Comparison of ENCODE assay signal across 36 cellular contexts in genomic region chr13:30406779-30407416, GRCh38. TPM values are rescaled to one million over a fixed set of nuclear protein-coding genes. Genes with fewer than 3 reads are reported as not detected.
DNase-seq lines count a peak whose midpoint lies in the region; ATAC-seq, FAIRE-seq and TF ChIP-seq lines count a peak whose summit lies in the region.
"Had no signal": no experiment of that assay in that cellular context is flagged by ENCODE, and none has a peak within 500 bp of the region (broad histone marks: within the 10 kb centered on the region; RNA-seq: fewer than 3 reads in every experiment).

No MANE protein-coding gene starts in this region.

- H3K18ac ChIP-seq in H1 (ENCODE audit: extremely low read depth, low read length), result no peak overlapping the region

- DNase-seq in Karpas-422 (no peak), H1 (ENCODE audit: low read depth in 1 of 2, low spot score in 2 of 2) (no peak), posterior vena cava (ENCODE audit: low spot score) (no peak), dermis blood vessel endothelial cell (no peak), AML-193 (lab: John Stamatoyannopoulos, UW) (no peak)
- no peak for DNase-seq in natural killer cell treated with Interleukin-12 subunit alpha and Interleukin-12 subunit beta and Interleukin-15 and Interleukin-18, amount 100 ng/mL, for 72 hours (ENCODE audit: low spot score)
- DNase-seq: ACHN; activated CD4-positive, alpha-beta memory T cell treated with anti-CD3 and anti-CD28 coated beads for 36 hours; activated CD4-positive, CD25-positive, alpha-beta regulatory T cell; activated CD8-positive, alpha-beta memory T cell treated with anti-CD3 and anti-CD28 coated beads, Interleukin-2, amount 50 U/mL, for 48 hours; activated effector memory CD4-positive, alpha-beta T cell treated with Interleukin-2 at 50 U/mL for 16 hours; activated naive CD8-positive, alpha-beta T cell treated with anti-CD3 and anti-CD28 coated beads, Interleukin-2, amount 50 U/mL, for 24 hours; Calu3; central memory CD4-positive, alpha-beta T cell; DMS79 treated with DMSO at 0.1 percent for 48 hours; HFFc6; KG1; left cardiac atrium; NCI-H1417; NCI-H2081; NCI-H226; NCI-H82; SK-N-SH; stomach; T-helper 9 cell had no signal

- no peak overlapping the region for H3K14ac ChIP-seq in H1 (ENCODE audit: insufficient read length)

- H3K9ac ChIP-seq in BLaER1 (no peak overlapping the region), Karpas-422 (ENCODE audit: low read length) (no peak overlapping the region), H1 (replicated peaks in 1 of 4; ENCODE audit: extremely low read depth in 1 of 4, low read depth in 3 of 4, low read length in 3 of 4) (no peak overlapping the region)
- H3K9ac ChIP-seq: SK-N-SH had no signal

- H4K20me1 ChIP-seq in BLaER1 (no peaks in the 10 kb centered on the region), Karpas-422 (ENCODE audit: insufficient read depth, low read depth, low read length) (no peaks in the 10 kb centered on the region), H1 (replicated peaks in 1 of 2; ENCODE audit: control insufficient read depth in 1 of 2, insufficient read depth in 2 of 2, low read length in 2 of 2) (no peaks in the 10 kb centered on the region)

- no peak overlapping the region for H2AK5ac ChIP-seq in H1 (ENCODE audit: low read depth, low read length)

- H4K5ac ChIP-seq in H1 (ENCODE audit: insufficient read length, low read depth, low read length), result no peak overlapping the region

- no peaks in the 10 kb centered on the region for H3K36me3 ChIP-seq in BLaER1
- no peaks in the 10 kb centered on the region for H3K36me3 ChIP-seq in Karpas-422 (ENCODE audit: insufficient read depth, low read length)
- H3K36me3 ChIP-seq in H1 (ENCODE audit: control insufficient read depth in 2 of 4, insufficient read depth in 4 of 4, low read length in 3 of 4), result no peaks in the 10 kb centered on the region
- H3K36me3 ChIP-seq: stomach, tibial nerve had no signal

- no peak overlapping the region for H4K8ac ChIP-seq in H1 (ENCODE audit: extremely low read depth, insufficient read depth, low read length)

- TF ChIP-seq CTCF in H1 (IDR thresholded peaks at IDR 0.05; ENCODE audit: control extremely low read depth in 1 of 3, insufficient read depth in 1 of 3, low read depth in 1 of 3, low read length in 3 of 3), result no peak

- TF ChIP-seq POLR2A in H1 (IDR thresholded peaks at IDR 0.05; ENCODE audit: control extremely low read depth in 1 of 2, low read depth in 2 of 2, low read length in 2 of 2) (no peak), GM18505 (IDR thresholded peaks at IDR 0.05; ENCODE audit: borderline replicate concordance, extremely low read depth, insufficient read depth, insufficient read length) (no peak)

- H3K27ac Mint-ChIP-seq in natural killer cell treated with Interleukin-12 subunit alpha and Interleukin-12 subunit beta and Interleukin-15 and Interleukin-18, amount 100 ng/mL, for 72 hours, result peak overlapping the region in 1 of 2 donors; percentile 2
- H3K27ac Mint-ChIP-seq: activated CD4-positive, alpha-beta memory T cell treated with anti-CD3 and anti-CD28 coated beads for 36 hours; activated naive CD8-positive, alpha-beta T cell treated with anti-CD3 and anti-CD28 coated beads, Interleukin-2, amount 50 U/mL, for 24 hours; HFFc6 had no signal

- H2AFZ ChIP-seq in Karpas-422 (ENCODE audit: low read length) (peak overlapping the region; percentile 52; the same call in 1 of the 2 replicates), H1 (ENCODE audit: low read length) (no peak overlapping the region; the same call in 1 of the 2 replicates)
- H2AFZ ChIP-seq: hepatocyte had no signal

- no peak overlapping the region for H3K56ac ChIP-seq in H1 (replicated peaks; ENCODE audit: insufficient read length, low read depth, low read length)

- H3K9me2 ChIP-seq in Karpas-422 (replicated peaks; ENCODE audit: insufficient read depth, low read length), result no peaks in the 10 kb centered on the region
- H3K9me2 ChIP-seq: SK-N-SH had no signal

- H2BK15ac ChIP-seq in H1 (ENCODE audit: low read length), result 0 out of 2 replicates have a peak overlapping the region, but pooled peaks have one; percentile 20

- H3K4me3 Mint-ChIP-seq in natural killer cell treated with Interleukin-12 subunit alpha and Interleukin-12 subunit beta and Interleukin-15 and Interleukin-18, amount 100 ng/mL, for 72 hours, result peak overlapping the region; percentile 12
- H3K4me3 Mint-ChIP-seq: activated CD4-positive, alpha-beta memory T cell treated with anti-CD3 and anti-CD28 coated beads for 36 hours; activated naive CD8-positive, alpha-beta T cell treated with anti-CD3 and anti-CD28 coated beads, Interleukin-2, amount 50 U/mL, for 24 hours; dendritic cell treated with granulocyte-macrophage colony-stimulating factor and Interleukin-4, amounts not matched to agents 40 ng/mL and 50 ng/mL, for 4 days; HFFc6 had no signal

- H3K4ac ChIP-seq in H1 (replicated peaks; ENCODE audit: insufficient read length, low read depth, low read length), result no peak overlapping the region

- H3K79me2 ChIP-seq in Karpas-422 (ENCODE audit: low read length), result no peaks in the 10 kb centered on the region
- H3K79me2 ChIP-seq in H1 (ENCODE audit: control insufficient read depth in 1 of 2, insufficient read depth in 2 of 2, low read length in 2 of 2), result no peaks in the 10 kb centered on the region
- H3K79me2 ChIP-seq: hepatocyte had no signal

- peaks cover 58% of the 10 kb centered on the region for H3K4me1 ChIP-seq in BLaER1
- peaks cover 22% of the 10 kb centered on the region for H3K4me1 ChIP-seq in Karpas-422 (ENCODE audit: low read length)
- peaks cover 3 to 7% (median 6%) of the 10 kb centered on the region in 4 experiments for H3K4me1 ChIP-seq in H1 (replicated peaks in 1 of 4; ENCODE audit: control insufficient read depth in 3 of 4, insufficient read depth in 4 of 4, low read length in 3 of 4)

- H2BK120ac ChIP-seq in H1 (replicated peaks; ENCODE audit: low read depth, low read length), result no peak overlapping the region

- no peaks in the 10 kb centered on the region for H3K36me3 Mint-ChIP-seq in natural killer cell treated with Interleukin-12 subunit alpha and Interleukin-12 subunit beta and Interleukin-15 and Interleukin-18, amount 100 ng/mL, for 72 hours
- H3K36me3 Mint-ChIP-seq: activated CD4-positive, alpha-beta memory T cell treated with anti-CD3 and anti-CD28 coated beads for 36 hours had no signal

- intact Hi-C loops in posterior vena cava (cut with DNase I), result no loop called here

- H3K23ac ChIP-seq in H1 (ENCODE audit: insufficient read length), result no peak overlapping the region

- H3K9me3 ChIP-seq in BLaER1 (no peaks in the 10 kb centered on the region), Karpas-422 (ENCODE audit: low read length) (no peaks in the 10 kb centered on the region), H1 (ENCODE audit: insufficient read depth in 2 of 2, low read depth in 1 of 2, low read length in 1 of 2) (no peaks in the 10 kb centered on the region)
- H3K9me3 ChIP-seq: SK-N-SH, stomach, tibial nerve had no signal

- POLR2A ChIA-PET in H1 (lab: Charles Lee; ENCODE audit: partially characterized antibody), result interaction anchor here (0.7 to 2.7 kb wide), 2 partner anchors 12 to 16 kb away, joined by 3 to 8 read pairs; partner anchors contain the start of gene UBE2L5

- H3K23me2 ChIP-seq in H1 (ENCODE audit: low read depth, low read length), result no peaks in the 10 kb centered on the region

- H2BK20ac ChIP-seq in H1 (ENCODE audit: low read length), result no peak overlapping the region

- CTCF ChIA-PET in H1 (lab: Charles Lee; ENCODE audit: partially characterized antibody), result interaction anchor here (0.6 to 5.6 kb wide), 6 partner anchors 12 to 217 kb away, joined by 3 to 42 read pairs (median 3); no protein-coding TSS in a partner anchor

- 87% methylated on average over 8 of the region's 8 CpGs; no CpG with 5 or more reads in 1 of the 2 experiments for WGBS in H1 (ENCODE audit: extremely low coverage in 1 of 2, insufficient coverage in 1 of 2, insufficient read length in 1 of 2, insufficient replicate concordance in 2 of 2, low coverage in 1 of 2, low lambda C conversion rate in 2 of 2, missing lambda C conversion rate in 1 of 2), 2 experiments

- H3K4me3 ChIP-seq in BLaER1 (no peak overlapping the region), Karpas-422 (ENCODE audit: low read length) (no peak overlapping the region), H1 (ENCODE audit: extremely low read depth in 1 of 4, insufficient read depth in 2 of 4, low read depth in 3 of 4, low read length in 4 of 4) (no peak overlapping the region)
- H3K4me3 ChIP-seq: hepatocyte, skin epidermis, stomach, tibial nerve had no signal

- no peaks in the 10 kb centered on the region for H3K27me3 Mint-ChIP-seq in natural killer cell treated with Interleukin-12 subunit alpha and Interleukin-12 subunit beta and Interleukin-15 and Interleukin-18, amount 100 ng/mL, for 72 hours
- H3K27me3 Mint-ChIP-seq: activated CD4-positive, alpha-beta memory T cell treated with anti-CD3 and anti-CD28 coated beads for 36 hours; activated naive CD8-positive, alpha-beta T cell treated with anti-CD3 and anti-CD28 coated beads, Interleukin-2, amount 50 U/mL, for 24 hours had no signal

- H2BK12ac ChIP-seq in H1 (ENCODE audit: low read depth, low read length), result no peak overlapping the region

- H2BK5ac ChIP-seq in H1 (ENCODE audit: low read depth, low read length), result no peak overlapping the region

- H3K27ac ChIP-seq in BLaER1 (0 out of 2 replicates have a peak overlapping the region, but pooled peaks have one; percentile 2), Karpas-422 (ENCODE audit: low read length) (no peak overlapping the region), H1 (ENCODE audit: low read depth, low read length) (no peak overlapping the region)
- H3K27ac ChIP-seq: hepatocyte, stomach had no signal

- H3K9me3 Mint-ChIP-seq in natural killer cell treated with Interleukin-12 subunit alpha and Interleukin-12 subunit beta and Interleukin-15 and Interleukin-18, amount 100 ng/mL, for 72 hours, result no peaks in the 10 kb centered on the region
- H3K9me3 Mint-ChIP-seq: activated CD4-positive, alpha-beta memory T cell treated with anti-CD3 and anti-CD28 coated beads for 36 hours; activated naive CD8-positive, alpha-beta T cell treated with anti-CD3 and anti-CD28 coated beads, Interleukin-2, amount 50 U/mL, for 24 hours; dendritic cell treated with granulocyte-macrophage colony-stimulating factor and Interleukin-4, amounts not matched to agents 40 ng/mL and 50 ng/mL, for 4 days; HFFc6 had no signal

- FAIRE-seq in H1 (lab: Jason Lieb, UNC), result no peak
- FAIRE-seq: endometrium, frontal cortex had no signal

- TF ChIP-seq RAD21 in H1 (IDR thresholded peaks at IDR 0.05 in 1 of 2, conservative IDR thresholded peaks at IDR 0.05 in 1 of 2; ENCODE audit: low read depth in 2 of 2, low read length in 2 of 2), result no peak

- H4K91ac ChIP-seq in H1 (replicated peaks; ENCODE audit: insufficient read length, low read length), result no peak overlapping the region

- TF ChIP-seq EP300 in H1 (IDR thresholded peaks at IDR 0.05; ENCODE audit: borderline replicate concordance in 1 of 2, low read depth in 2 of 2, low read length in 2 of 2), result no peak

- peak overlapping the region; percentile 49 for H3K4me2 ChIP-seq in BLaER1
- no peak overlapping the region for H3K4me2 ChIP-seq in Karpas-422 (ENCODE audit: low read depth, low read length, poor library complexity, severe bottlenecking)
- H3K4me2 ChIP-seq in H1 (ENCODE audit: insufficient read depth in 1 of 2, low read depth in 2 of 2, low read length in 2 of 2), result no peak overlapping the region
- H3K4me2 ChIP-seq: hepatocyte, SK-N-SH had no signal

- no peak for ATAC-seq in natural killer cell treated with Interleukin-12 subunit alpha and Interleukin-12 subunit beta and Interleukin-15 and Interleukin-18, amount 100 ng/mL, for 72 hours
- no peak for ATAC-seq in GM18505 (IDR thresholded peaks at IDR 0.05; ENCODE audit: unreplicated experiment)
- ATAC-seq: activated naive CD8-positive, alpha-beta T cell treated with anti-CD3 and anti-CD28 coated beads, Interleukin-2, amount 50 U/mL, for 24 hours; left cardiac atrium had no signal

- H3K27me3 ChIP-seq in BLaER1 (no peaks in the 10 kb centered on the region), Karpas-422 (ENCODE audit: low read length) (no peaks in the 10 kb centered on the region), H1 (replicated peaks in 1 of 4; ENCODE audit: control insufficient read depth in 3 of 4, extremely low read depth in 1 of 4, insufficient read depth in 3 of 4, low read length in 3 of 4) (peaks cover 0 to 12% (median 8%) of the 10 kb centered on the region in 4 experiments; a peak in 6 of 7 replicates)
- H3K27me3 ChIP-seq: hepatocyte, stomach, tibial nerve had no signal

- peaks cover 18 to 19% of the 10 kb centered on the region in 2 donors for H3K4me1 Mint-ChIP-seq in natural killer cell treated with Interleukin-12 subunit alpha and Interleukin-12 subunit beta and Interleukin-15 and Interleukin-18, amount 100 ng/mL, for 72 hours (ENCODE audit: low read depth in 2 of 2)

- no peaks in the 10 kb centered on the region for H3K79me1 ChIP-seq in H1 (ENCODE audit: low read depth, low read length)

RNA-seq across cellular contexts. Expression of gene UBE2L5, which starts 15.4 kb away (rescaled TPM):
- total RNA-seq in Karpas-422 (2014; rRNA removed; shearing (Covaris generic); ENCODE audit: low replicate concordance), result not detected in 2 replicates
- total RNA-seq in H1 (2021; fragmentation: NEBNext Ultra II Directional; extraction: Animal tissue kit (Norgen Biotek cat#: 25700)), result 0.21 TPM in 1 of 2 replicates, not detected in the other
- polyA plus RNA-seq in H1 (2011; rRNA removed), result not detected in 2 replicates
- 0.10 TPM for polyA plus RNA-seq in H1 (2011; cell fraction: cytosol; rRNA removed)
- 0.07 TPM for polyA plus RNA-seq in H1 (2011; cell fraction: nucleus; rRNA removed)
- polyA plus RNA-seq in H1 (2012, experiment 1 of 2), result 0.52 to 0.81 TPM in 2 of 4 replicates, not detected in the others
- polyA plus RNA-seq in H1 (2012, experiment 2 of 2), result not detected
- 0.28 TPM for polyA plus RNA-seq in H1 (2013, experiment 1 of 2)
- 0.15 TPM for polyA plus RNA-seq in H1 (2013, experiment 2 of 2)
- not detected in 2 replicates for polyA minus RNA-seq in H1 (2011; rRNA and poly(A)+ RNA removed)
- not detected for polyA minus RNA-seq in H1 (2011; cell fraction: cytosol; rRNA and poly(A)+ RNA removed)
- polyA minus RNA-seq in H1 (2011; cell fraction: nucleus; rRNA and poly(A)+ RNA removed), result not detected
- total RNA-seq in natural killer cell treated with Interleukin-12 subunit alpha and Interleukin-12 subunit beta and Interleukin-15 and Interleukin-18, amount 100 ng/mL, for 72 hours, result not detected
- 1 to 10 TPM in 1 of 2 donors, under 1 TPM in 1; 0.14 to 1.2 TPM for total RNA-seq in posterior vena cava
- 0.05 TPM in 1 of 2 replicates, not detected in the other for total RNA-seq in dermis blood vessel endothelial cell
- total RNA-seq: activated CD4-positive, alpha-beta memory T cell treated with anti-CD3 and anti-CD28 coated beads for 36 hours; Calu3; frontal cortex; hepatocyte; left cardiac atrium; lung microvascular endothelial cell; renal cortical epithelial cell; stomach; tibial nerve had no signal
- polyA plus RNA-seq: BJ, hepatocyte, stomach had no signal

RNA-seq across cellular contexts. Expression of gene HMGB1, which starts 58.8 kb away (rescaled TPM):
- 660 and 748 TPM in 2 replicates for total RNA-seq in Karpas-422 (2014; rRNA removed; shearing (Covaris generic); ENCODE audit: low replicate concordance)
- 757 and 776 TPM in 2 replicates for total RNA-seq in H1 (2021; fragmentation: NEBNext Ultra II Directional; extraction: Animal tissue kit (Norgen Biotek cat#: 25700))
- polyA plus RNA-seq in H1 (2011; rRNA removed), result 67.8 and 123 TPM in 2 replicates
- polyA plus RNA-seq in H1 (2011; cell fraction: cytosol; rRNA removed), result 303 TPM
- polyA plus RNA-seq in H1 (2011; cell fraction: nucleus; rRNA removed), result 62.1 TPM
- 583 to 967 TPM (median 661 TPM) in 4 replicates for polyA plus RNA-seq in H1 (2012, experiment 1 of 2)
- 172 TPM for polyA plus RNA-seq in H1 (2012, experiment 2 of 2)
- 859 TPM for polyA plus RNA-seq in H1 (2013, experiment 1 of 2)
- polyA plus RNA-seq in H1 (2013, experiment 2 of 2), result 868 TPM
- 56.3 and 62.2 TPM in 2 replicates for polyA minus RNA-seq in H1 (2011; rRNA and poly(A)+ RNA removed)
- 212 TPM for polyA minus RNA-seq in H1 (2011; cell fraction: cytosol; rRNA and poly(A)+ RNA removed)
- polyA minus RNA-seq in H1 (2011; cell fraction: nucleus; rRNA and poly(A)+ RNA removed), result 96.1 TPM
- 100 to 1,000 TPM; 302 to 423 TPM for total RNA-seq in natural killer cell treated with Interleukin-12 subunit alpha and Interleukin-12 subunit beta and Interleukin-15 and Interleukin-18, amount 100 ng/mL, for 72 hours
- total RNA-seq in posterior vena cava (100 to 1,000 TPM; 241 to 254 TPM), dermis blood vessel endothelial cell (250 and 594 TPM in 2 replicates)
